1 cellular context compared by ENCODE assay signal in genomic region chr2:113756088-113757058, GRCh38.
TF ChIP-seq lines count a peak whose summit lies in the region.

Gene SLC35F5, minus strand, starts transcription at chr2:113756642. Its CDS starts 233 bp downstream, at chr2:113756409.

TF ChIP-seq in WTC11, 78 proteins besides CTCF, POLR2A, EP300 and RAD21 (continued from another document and continues in another):
- no peak for TF ChIP-seq E2F1 (CRISPR knock-in tag; IDR thresholded peaks at IDR 0.05)
- TF ChIP-seq ZNF138 (CRISPR knock-in tag; conservative IDR thresholded peaks at IDR 0.05): no peak
- no peak for TF ChIP-seq EMX1 (CRISPR knock-in tag; IDR thresholded peaks at IDR 0.05)
- TF ChIP-seq GRHL2 (CRISPR knock-in tag; IDR thresholded peaks at IDR 0.05; ENCODE audit: insufficient replicate concordance, severe bottlenecking): no peak
- TF ChIP-seq ERG (CRISPR knock-in tag; IDR thresholded peaks at IDR 0.05): no peak
- TF ChIP-seq NR1H2 (CRISPR knock-in tag; IDR thresholded peaks at IDR 0.05): no peak
- no peak; the same call in 1 of the 2 replicates for TF ChIP-seq USF1 (CRISPR knock-in tag; IDR thresholded peaks at IDR 0.05)
- TF ChIP-seq ATF6 (CRISPR knock-in tag; IDR thresholded peaks at IDR 0.05): no peak
- TF ChIP-seq RELA (CRISPR knock-in tag; IDR thresholded peaks at IDR 0.05; ENCODE audit: borderline replicate concordance): no peak
- peak; percentile 47; the same call in 1 of the 2 replicates for TF ChIP-seq E2F5 (CRISPR knock-in tag; IDR thresholded peaks at IDR 0.05)
- peak; percentile 8; the same call in 1 of the 2 replicates for TF ChIP-seq ZNF423 (CRISPR knock-in tag; IDR thresholded peaks at IDR 0.05)
- TF ChIP-seq PREB (CRISPR knock-in tag; IDR thresholded peaks at IDR 0.05; ENCODE audit: borderline replicate concordance): no peak
- peak; percentile 63; the same call in 1 of the 2 replicates for TF ChIP-seq TEAD1 (CRISPR knock-in tag; IDR thresholded peaks at IDR 0.05)
- TF ChIP-seq ETV6 (CRISPR knock-in tag; IDR thresholded peaks at IDR 0.05): peak; percentile 68
- peak; percentile 85; the same call in 1 of the 2 replicates for TF ChIP-seq ZBTB21 (CRISPR knock-in tag; IDR thresholded peaks at IDR 0.05; ENCODE audit: borderline replicate concordance)
- peak; percentile 77; the same call in 1 of the 2 replicates for TF ChIP-seq ARID4B (CRISPR knock-in tag; IDR thresholded peaks at IDR 0.05; ENCODE audit: borderline replicate concordance)
- no peak for TF ChIP-seq ELF4 (CRISPR knock-in tag; IDR thresholded peaks at IDR 0.05; ENCODE audit: low read depth)
- 0 out of 2 replicates have a peak, but pooled peaks have one; percentile 25 for TF ChIP-seq TEAD4 (CRISPR knock-in tag; IDR thresholded peaks at IDR 0.05)
- peak; percentile 86; the same call in 1 of the 2 replicates for TF ChIP-seq ATF1 (CRISPR knock-in tag; IDR thresholded peaks at IDR 0.05)
- no peak for TF ChIP-seq ZSCAN18 (CRISPR knock-in tag; IDR thresholded peaks at IDR 0.05)
- TF ChIP-seq OVOL2 (CRISPR knock-in tag; IDR thresholded peaks at IDR 0.05; ENCODE audit: borderline replicate concordance): no peak
- no peak for TF ChIP-seq PRRX2 (CRISPR knock-in tag; IDR thresholded peaks at IDR 0.05)
- no peak for TF ChIP-seq ZNF263 (CRISPR knock-in tag; IDR thresholded peaks at IDR 0.05; ENCODE audit: low read depth)
- TF ChIP-seq ZMAT4 (CRISPR knock-in tag; IDR thresholded peaks at IDR 0.05): no peak
- TF ChIP-seq MLX (CRISPR knock-in tag; IDR thresholded peaks at IDR 0.05): no peak
- no peak for TF ChIP-seq AR (CRISPR knock-in tag; IDR thresholded peaks at IDR 0.05)
- TF ChIP-seq ZBTB43 (CRISPR knock-in tag; IDR thresholded peaks at IDR 0.05): peak; percentile 81; the same call in 1 of the 2 replicates
- TF ChIP-seq CBFB (CRISPR knock-in tag; IDR thresholded peaks at IDR 0.05; ENCODE audit: low read depth): no peak
- TF ChIP-seq HMGXB4 (CRISPR knock-in tag; IDR thresholded peaks at IDR 0.05): peak; percentile 94
- TF ChIP-seq IRF1 (CRISPR knock-in tag; IDR thresholded peaks at IDR 0.05): 0 out of 2 replicates have a peak, but pooled peaks have one; percentile 19
